1 cellular context compared by ENCODE assay signal in the genomic region with DNA sequence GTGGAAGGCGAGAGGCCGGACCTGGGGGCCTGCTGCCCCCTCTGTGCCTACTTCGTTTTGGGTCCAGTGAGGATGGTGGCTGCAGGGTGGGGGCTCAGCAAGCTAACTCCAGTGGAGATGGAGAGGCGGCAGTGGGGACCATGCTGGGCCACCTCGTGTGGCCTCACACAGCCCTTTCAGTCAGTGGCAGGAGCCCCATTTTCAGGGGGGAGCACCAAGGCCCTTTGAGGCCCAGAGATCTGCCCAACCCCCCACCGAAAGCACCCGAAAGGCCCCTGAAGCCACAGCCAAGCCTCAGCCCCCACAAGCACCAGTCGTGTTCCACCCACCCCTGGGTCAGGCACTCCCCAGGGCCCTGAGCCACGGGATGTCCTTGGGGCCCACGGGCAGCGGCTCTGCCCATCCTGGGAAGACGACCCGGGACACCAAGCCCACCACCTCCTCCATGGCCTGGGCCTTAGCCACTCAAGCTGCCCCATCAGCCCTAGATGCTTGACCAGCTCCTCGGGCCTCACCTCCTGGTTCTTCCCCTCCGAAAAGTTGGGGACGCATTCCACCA.
A peak's percentile ranks its signal among the peaks of the same experiment; 100 is the strongest.
TF ChIP-seq lines count a peak whose summit lies in the region.

No MANE protein-coding gene starts in this region.

TF ChIP-seq in HepG2, 621 proteins besides CTCF, POLR2A, EP300 and RAD21 (continued from another document):
- peak; percentile 87 for TF ChIP-seq SNAPC2 (CRISPR knock-in tag; IDR thresholded peaks at IDR 0.05)
- TF ChIP-seq ZNF552 (CRISPR knock-in tag; IDR thresholded peaks at IDR 0.05; ENCODE audit: borderline replicate concordance), result 0 out of 2 replicates have a peak, but pooled peaks have one; percentile 25
- TF ChIP-seq, protein P1, sequence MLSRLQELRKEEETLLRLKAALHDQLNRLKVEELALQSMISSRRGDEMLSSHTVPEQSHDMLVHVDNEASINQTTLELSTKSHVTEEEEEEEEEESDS (CRISPR knock-in tag; IDR thresholded peaks at IDR 0.05; ENCODE audit: borderline replicate concordance), result no peak
- no peak for TF ChIP-seq FOXA1 (IDR thresholded peaks at IDR 0.05)
- TF ChIP-seq FOXA1 (CRISPR knock-in tag; IDR thresholded peaks at IDR 0.05), result no peak
- TF ChIP-seq DRAP1 (CRISPR knock-in tag; IDR thresholded peaks at IDR 0.05), result no peak
- peak; percentile 12; the same call in 1 of the 2 replicates for TF ChIP-seq TRAFD1 (CRISPR knock-in tag; IDR thresholded peaks at IDR 0.05; ENCODE audit: borderline replicate concordance)
- no peak for TF ChIP-seq MED13 (CRISPR knock-in tag; IDR thresholded peaks at IDR 0.05)
- TF ChIP-seq, protein P2, sequence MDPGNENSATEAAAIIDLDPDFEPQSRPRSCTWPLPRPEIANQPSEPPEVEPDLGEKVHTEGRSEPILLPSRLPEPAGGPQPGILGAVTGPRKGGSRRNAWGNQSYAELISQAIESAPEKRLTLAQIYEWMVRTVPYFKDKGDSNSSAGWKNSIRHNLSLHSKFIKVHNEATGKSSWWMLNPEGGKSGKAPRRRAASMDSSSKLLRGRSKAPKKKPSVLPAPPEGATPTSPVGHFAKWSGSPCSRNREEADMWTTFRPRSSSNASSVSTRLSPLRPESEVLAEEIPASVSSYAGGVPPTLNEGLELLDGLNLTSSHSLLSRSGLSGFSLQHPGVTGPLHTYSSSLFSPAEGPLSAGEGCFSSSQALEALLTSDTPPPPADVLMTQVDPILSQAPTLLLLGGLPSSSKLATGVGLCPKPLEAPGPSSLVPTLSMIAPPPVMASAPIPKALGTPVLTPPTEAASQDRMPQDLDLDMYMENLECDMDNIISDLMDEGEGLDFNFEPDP (CRISPR knock-in tag; conservative IDR thresholded peaks at IDR 0.05), result 0 out of 2 replicates have a peak, but pooled peaks have one; percentile 15
- no peak for TF ChIP-seq LBX2 (CRISPR knock-in tag; IDR thresholded peaks at IDR 0.05; ENCODE audit: borderline replicate concordance)
- TF ChIP-seq ISL2 (CRISPR knock-in tag; IDR thresholded peaks at IDR 0.05), result no peak
- no peak for TF ChIP-seq ZEB1 (IDR thresholded peaks at IDR 0.05; ENCODE audit: insufficient replicate concordance, low read depth)
- TF ChIP-seq ZNF20 (CRISPR knock-in tag; IDR thresholded peaks at IDR 0.05), result peak; percentile 60
- 0 out of 2 replicates have a peak, but pooled peaks have one; percentile 47 for TF ChIP-seq SRY (CRISPR knock-in tag; IDR thresholded peaks at IDR 0.05)
- no peak for TF ChIP-seq CENPX (CRISPR knock-in tag; IDR thresholded peaks at IDR 0.05)
- 0 out of 2 replicates have a peak, but pooled peaks have one; percentile 1 for TF ChIP-seq ZNF441 (CRISPR knock-in tag; IDR thresholded peaks at IDR 0.05; ENCODE audit: borderline replicate concordance)
- peak; percentile 80 for TF ChIP-seq ZNF430 (CRISPR knock-in tag; IDR thresholded peaks at IDR 0.05)
- 0 out of 2 replicates have a peak, but pooled peaks have one; percentile 42 for TF ChIP-seq ZNF572 (CRISPR knock-in tag; IDR thresholded peaks at IDR 0.05)
- TF ChIP-seq, protein P3, sequence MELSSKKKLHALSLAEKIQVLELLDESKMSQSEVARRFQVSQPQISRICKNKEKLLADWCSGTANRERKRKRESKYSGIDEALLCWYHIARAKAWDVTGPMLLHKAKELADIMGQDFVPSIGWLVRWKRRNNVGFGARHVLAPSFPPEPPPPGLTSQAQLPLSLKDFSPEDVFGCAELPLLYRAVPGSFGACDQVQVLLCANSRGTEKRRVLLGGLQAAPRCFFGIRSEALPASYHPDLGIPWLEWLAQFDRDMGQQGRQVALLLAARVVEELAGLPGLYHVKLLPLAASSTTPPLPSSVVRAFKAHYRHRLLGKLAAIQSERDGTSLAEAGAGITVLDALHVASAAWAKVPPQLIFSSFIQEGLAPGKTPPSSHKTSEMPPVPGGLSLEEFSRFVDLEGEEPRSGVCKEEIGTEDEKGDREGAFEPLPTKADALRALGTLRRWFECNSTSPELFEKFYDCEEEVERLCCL (CRISPR knock-in tag; IDR thresholded peaks at IDR 0.05; ENCODE audit: borderline replicate concordance), result no peak
- TF ChIP-seq FUBP1 (CRISPR knock-in tag; IDR thresholded peaks at IDR 0.05; ENCODE audit: borderline replicate concordance), result peak; percentile 5; the same call in 1 of the 2 replicates
- no peak for TF ChIP-seq ZMAT3 (CRISPR knock-in tag; conservative IDR thresholded peaks at IDR 0.05)
- TF ChIP-seq, protein P4, sequence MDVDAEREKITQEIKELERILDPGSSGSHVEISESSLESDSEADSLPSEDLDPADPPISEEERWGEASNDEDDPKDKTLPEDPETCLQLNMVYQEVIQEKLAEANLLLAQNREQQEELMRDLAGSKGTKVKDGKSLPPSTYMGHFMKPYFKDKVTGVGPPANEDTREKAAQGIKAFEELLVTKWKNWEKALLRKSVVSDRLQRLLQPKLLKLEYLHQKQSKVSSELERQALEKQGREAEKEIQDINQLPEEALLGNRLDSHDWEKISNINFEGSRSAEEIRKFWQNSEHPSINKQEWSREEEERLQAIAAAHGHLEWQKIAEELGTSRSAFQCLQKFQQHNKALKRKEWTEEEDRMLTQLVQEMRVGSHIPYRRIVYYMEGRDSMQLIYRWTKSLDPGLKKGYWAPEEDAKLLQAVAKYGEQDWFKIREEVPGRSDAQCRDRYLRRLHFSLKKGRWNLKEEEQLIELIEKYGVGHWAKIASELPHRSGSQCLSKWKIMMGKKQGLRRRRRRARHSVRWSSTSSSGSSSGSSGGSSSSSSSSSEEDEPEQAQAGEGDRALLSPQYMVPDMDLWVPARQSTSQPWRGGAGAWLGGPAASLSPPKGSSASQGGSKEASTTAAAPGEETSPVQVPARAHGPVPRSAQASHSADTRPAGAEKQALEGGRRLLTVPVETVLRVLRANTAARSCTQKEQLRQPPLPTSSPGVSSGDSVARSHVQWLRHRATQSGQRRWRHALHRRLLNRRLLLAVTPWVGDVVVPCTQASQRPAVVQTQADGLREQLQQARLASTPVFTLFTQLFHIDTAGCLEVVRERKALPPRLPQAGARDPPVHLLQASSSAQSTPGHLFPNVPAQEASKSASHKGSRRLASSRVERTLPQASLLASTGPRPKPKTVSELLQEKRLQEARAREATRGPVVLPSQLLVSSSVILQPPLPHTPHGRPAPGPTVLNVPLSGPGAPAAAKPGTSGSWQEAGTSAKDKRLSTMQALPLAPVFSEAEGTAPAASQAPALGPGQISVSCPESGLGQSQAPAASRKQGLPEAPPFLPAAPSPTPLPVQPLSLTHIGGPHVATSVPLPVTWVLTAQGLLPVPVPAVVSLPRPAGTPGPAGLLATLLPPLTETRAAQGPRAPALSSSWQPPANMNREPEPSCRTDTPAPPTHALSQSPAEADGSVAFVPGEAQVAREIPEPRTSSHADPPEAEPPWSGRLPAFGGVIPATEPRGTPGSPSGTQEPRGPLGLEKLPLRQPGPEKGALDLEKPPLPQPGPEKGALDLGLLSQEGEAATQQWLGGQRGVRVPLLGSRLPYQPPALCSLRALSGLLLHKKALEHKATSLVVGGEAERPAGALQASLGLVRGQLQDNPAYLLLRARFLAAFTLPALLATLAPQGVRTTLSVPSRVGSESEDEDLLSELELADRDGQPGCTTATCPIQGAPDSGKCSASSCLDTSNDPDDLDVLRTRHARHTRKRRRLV (CRISPR knock-in tag; IDR thresholded peaks at IDR 0.05), result peak; percentile 89; the same call in 1 of the 2 replicates
- peak; percentile 92 for TF ChIP-seq SNAI1 (CRISPR knock-in tag; IDR thresholded peaks at IDR 0.05; ENCODE audit: borderline replicate concordance)
- no peak for TF ChIP-seq ZNF335 (CRISPR knock-in tag; IDR thresholded peaks at IDR 0.05)
- TF ChIP-seq, protein P5, sequence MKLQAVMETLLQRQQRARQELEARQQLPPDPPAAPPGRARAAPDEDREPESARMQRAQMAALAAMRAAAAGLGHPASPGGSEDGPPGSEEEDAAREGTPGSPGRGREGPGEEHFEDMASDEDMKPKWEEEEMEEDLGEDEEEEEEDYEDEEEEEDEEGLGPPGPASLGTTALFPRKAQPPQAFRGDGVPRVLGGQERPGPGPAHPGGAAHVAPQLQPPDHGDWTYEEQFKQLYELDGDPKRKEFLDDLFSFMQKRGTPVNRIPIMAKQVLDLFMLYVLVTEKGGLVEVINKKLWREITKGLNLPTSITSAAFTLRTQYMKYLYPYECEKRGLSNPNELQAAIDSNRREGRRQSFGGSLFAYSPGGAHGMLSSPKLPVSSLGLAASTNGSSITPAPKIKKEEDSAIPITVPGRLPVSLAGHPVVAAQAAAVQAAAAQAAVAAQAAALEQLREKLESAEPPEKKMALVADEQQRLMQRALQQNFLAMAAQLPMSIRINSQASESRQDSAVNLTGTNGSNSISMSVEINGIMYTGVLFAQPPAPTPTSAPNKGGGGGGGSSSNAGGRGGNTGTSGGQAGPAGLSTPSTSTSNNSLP (IDR thresholded peaks at IDR 0.05; ENCODE audit: low read depth, low read length), result no peak
- TF ChIP-seq KLF15 (CRISPR knock-in tag; IDR thresholded peaks at IDR 0.05; ENCODE audit: borderline replicate concordance), result no peak
- peak; percentile 56; the same call in 1 of the 2 replicates for TF ChIP-seq ZNF816 (CRISPR knock-in tag; IDR thresholded peaks at IDR 0.05; ENCODE audit: borderline replicate concordance)
- TF ChIP-seq ZBTB42 (CRISPR knock-in tag; IDR thresholded peaks at IDR 0.05), result peak; percentile 75
- peak; percentile 62; the same call in 1 of the 2 replicates for TF ChIP-seq PITX1 (CRISPR knock-in tag; IDR thresholded peaks at IDR 0.05)
- no peak for TF ChIP-seq CHD2 (IDR thresholded peaks at IDR 0.05; ENCODE audit: low read depth, low read length)
- TF ChIP-seq, protein P6, sequence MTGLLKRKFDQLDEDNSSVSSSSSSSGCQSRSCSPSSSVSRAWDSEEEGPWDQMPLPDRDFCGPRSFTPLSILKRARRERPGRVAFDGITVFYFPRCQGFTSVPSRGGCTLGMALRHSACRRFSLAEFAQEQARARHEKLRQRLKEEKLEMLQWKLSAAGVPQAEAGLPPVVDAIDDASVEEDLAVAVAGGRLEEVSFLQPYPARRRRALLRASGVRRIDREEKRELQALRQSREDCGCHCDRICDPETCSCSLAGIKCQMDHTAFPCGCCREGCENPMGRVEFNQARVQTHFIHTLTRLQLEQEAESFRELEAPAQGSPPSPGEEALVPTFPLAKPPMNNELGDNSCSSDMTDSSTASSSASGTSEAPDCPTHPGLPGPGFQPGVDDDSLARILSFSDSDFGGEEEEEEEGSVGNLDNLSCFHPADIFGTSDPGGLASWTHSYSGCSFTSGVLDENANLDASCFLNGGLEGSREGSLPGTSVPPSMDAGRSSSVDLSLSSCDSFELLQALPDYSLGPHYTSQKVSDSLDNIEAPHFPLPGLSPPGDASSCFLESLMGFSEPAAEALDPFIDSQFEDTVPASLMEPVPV (CRISPR knock-in tag; IDR thresholded peaks at IDR 0.05), result peak; percentile 84
- TF ChIP-seq NFRKB (IDR thresholded peaks at IDR 0.05), result no peak
- TF ChIP-seq, protein P7, sequence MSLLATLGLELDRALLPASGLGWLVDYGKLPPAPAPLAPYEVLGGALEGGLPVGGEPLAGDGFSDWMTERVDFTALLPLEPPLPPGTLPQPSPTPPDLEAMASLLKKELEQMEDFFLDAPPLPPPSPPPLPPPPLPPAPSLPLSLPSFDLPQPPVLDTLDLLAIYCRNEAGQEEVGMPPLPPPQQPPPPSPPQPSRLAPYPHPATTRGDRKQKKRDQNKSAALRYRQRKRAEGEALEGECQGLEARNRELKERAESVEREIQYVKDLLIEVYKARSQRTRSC (CRISPR knock-in tag; IDR thresholded peaks at IDR 0.05; ENCODE audit: low read depth), result 0 out of 2 replicates have a peak, but pooled peaks have one; percentile 7
- 0 out of 2 replicates have a peak, but pooled peaks have one; percentile 45 for TF ChIP-seq SAFB2 (CRISPR knock-in tag; IDR thresholded peaks at IDR 0.05; ENCODE audit: borderline replicate concordance, low read depth)
- TF ChIP-seq ZNF629 (CRISPR knock-in tag; conservative IDR thresholded peaks at IDR 0.05), result no peak
- TF ChIP-seq ZNF432 (CRISPR knock-in tag; IDR thresholded peaks at IDR 0.05; ENCODE audit: borderline replicate concordance), result no peak
- TF ChIP-seq, protein P8, sequence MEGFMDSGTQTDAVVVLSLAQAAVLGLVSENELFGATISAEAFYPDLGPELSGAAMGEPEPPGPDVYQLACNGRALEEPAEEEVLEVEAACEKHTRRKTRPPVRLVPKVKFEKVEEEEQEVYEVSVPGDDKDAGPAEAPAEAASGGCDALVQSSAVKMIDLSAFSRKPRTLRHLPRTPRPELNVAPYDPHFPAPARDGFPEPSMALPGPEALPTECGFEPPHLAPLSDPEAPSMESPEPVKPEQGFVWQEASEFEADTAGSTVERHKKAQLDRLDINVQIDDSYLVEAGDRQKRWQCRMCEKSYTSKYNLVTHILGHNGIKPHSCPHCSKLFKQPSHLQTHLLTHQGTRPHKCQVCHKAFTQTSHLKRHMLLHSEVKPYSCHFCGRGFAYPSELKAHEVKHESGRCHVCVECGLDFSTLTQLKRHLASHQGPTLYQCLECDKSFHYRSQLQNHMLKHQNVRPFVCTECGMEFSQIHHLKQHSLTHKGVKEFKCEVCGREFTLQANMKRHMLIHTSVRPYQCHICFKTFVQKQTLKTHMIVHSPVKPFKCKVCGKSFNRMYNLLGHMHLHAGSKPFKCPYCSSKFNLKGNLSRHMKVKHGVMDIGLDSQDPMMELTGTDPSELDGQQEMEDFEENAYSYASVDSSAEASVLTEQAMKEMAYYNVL (CRISPR knock-in tag; IDR thresholded peaks at IDR 0.05; ENCODE audit: borderline replicate concordance), result peak; percentile 27; the same call in 1 of the 2 replicates
